Comparison of ENCODE assay signal across 21 cellular contexts in genomic region chr14:71602524-71602923, GRCh38.
"Had no signal": no experiment of that assay in that cellular context is flagged by ENCODE, and none has a peak within 500 bp of the region (broad histone marks: within the 10 kb centered on the region; RNA-seq: fewer than 3 reads in every experiment).

No MANE protein-coding gene starts in this region.

- H3K27ac ChIP-seq: KMS-11, SJSA1, SK-N-MC had no signal

- ATAC-seq: K562 had no signal

- H3K4me2 ChIP-seq: KMS-11 had no signal

- H3K4me1 ChIP-seq: SJSA1 had no signal

- DNase-seq: Kasumi-1, MM.1S, NCI-H1092 treated with DMSO at 0.1 percent for 48 hours, NCI-H1436, NCI-H187, NCI-H2029, NCI-H2081 treated with DMSO at 0.1 percent for 48 hours, NCI-H2171, NCI-H226, NCI-H446, NCI-H510A, NCI-H524 treated with DMSO at 0.1 percent for 48 hours, NCI-H69, NCI-H774, Right ventricle myocardium superior, RPMI8226, SIG-M5 had no signal

- H3K27me3 ChIP-seq: SJSA1 had no signal

- H3K9ac ChIP-seq: KMS-11 had no signal

- H3K36me3 ChIP-seq: SJSA1 had no signal

- H3K4me3 ChIP-seq: K562, SJSA1, SK-N-MC had no signal
